Comparison of ENCODE assay signal across 10 cellular contexts in the genomic region with DNA sequence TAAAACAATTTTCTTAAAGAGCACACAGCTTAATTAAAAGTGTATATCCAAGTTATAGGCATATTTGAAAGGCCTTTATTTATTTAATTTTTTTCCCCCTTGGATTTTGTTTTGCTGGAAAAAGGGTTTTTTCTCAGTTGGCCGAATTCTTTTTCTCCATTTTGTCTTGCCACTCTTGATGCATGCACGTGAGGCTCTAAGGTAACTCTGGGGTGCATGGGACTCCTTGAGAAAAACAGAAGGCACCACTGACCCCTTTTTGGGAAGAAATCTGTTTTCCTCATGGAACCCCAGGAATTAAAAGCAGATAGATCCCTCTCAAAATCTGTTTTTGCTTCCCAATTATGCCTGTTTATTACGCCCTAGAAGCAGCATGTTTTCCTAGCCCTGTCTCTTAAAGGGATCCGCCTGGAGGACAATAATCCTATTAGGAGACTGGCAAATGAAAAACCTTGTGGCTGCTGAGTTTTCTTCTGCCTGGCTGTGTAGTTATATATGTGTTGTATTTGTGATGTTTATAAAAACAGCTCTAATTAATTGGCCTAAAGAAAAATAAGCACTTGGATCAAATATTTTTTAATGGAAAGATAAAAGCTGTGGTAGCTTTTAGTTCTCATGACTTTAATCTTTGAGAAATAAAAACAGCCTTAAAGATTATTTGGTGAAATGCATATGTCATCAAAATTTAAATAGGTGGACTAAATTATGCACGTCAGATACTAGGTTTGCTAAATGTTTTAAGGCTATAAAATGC.
A peak's percentile ranks its signal among the peaks of the same experiment; 100 is the strongest.
DNase-seq lines count a peak whose midpoint lies in the region; ATAC-seq and TF ChIP-seq lines count a peak whose summit lies in the region.
"Had no signal": no experiment of that assay in that cellular context is flagged by ENCODE, and none has a peak within 500 bp of the region (broad histone marks: within the 10 kb centered on the region; RNA-seq: fewer than 3 reads in every experiment).

No MANE protein-coding gene starts in this region.

- intact Hi-C loops in PC-3 (cut with micrococcal nuclease) = no loop called here

- H3K4me1 ChIP-seq in HAP-1 (peaks cover 10% of the 10 kb centered on the region), iPS-18a (ENCODE audit: control insufficient read depth, low read depth, low read length) (peaks cover 9% of the 10 kb centered on the region), PC-3 (ENCODE audit: insufficient read depth, low read length) (no peaks in the 10 kb centered on the region)
- H3K4me1 ChIP-seq: esophagus muscularis mucosa had no signal

- peaks cover 36% of the 10 kb centered on the region for H3K36me3 ChIP-seq in HAP-1 (replicated peaks)
- H3K36me3 ChIP-seq in iPS-18a (ENCODE audit: control insufficient read depth, low read depth, low read length) = peaks cover 37% of the 10 kb centered on the region
- no peaks in the 10 kb centered on the region for H3K36me3 ChIP-seq in PC-3 (ENCODE audit: low read depth, low read length)
- H3K36me3 ChIP-seq: esophagus muscularis mucosa had no signal

- BruUV-seq in PC-3 (replicated peaks; lab: Mats Ljungman, UMichigan) = no TSS peak

- H3K79me2 ChIP-seq in PC-3 (ENCODE audit: low read length) = no peaks in the 10 kb centered on the region

- no peaks in the 10 kb centered on the region for H3K27me3 ChIP-seq in HAP-1 (ENCODE audit: low read depth)
- no peaks in the 10 kb centered on the region for H3K27me3 ChIP-seq in iPS-18a (ENCODE audit: control insufficient read depth, insufficient read depth, low read length)
- H3K27me3 ChIP-seq in PC-3 (ENCODE audit: low read length) = no peaks in the 10 kb centered on the region
- H3K27me3 ChIP-seq: esophagus muscularis mucosa had no signal

- H3F3A ChIP-seq in PC-3 (ENCODE audit: low read length, unreplicated experiment) = no peaks in the 10 kb centered on the region

- no peak for ATAC-seq in PC-3

- H3K9me3 ChIP-seq in HAP-1 = no peaks in the 10 kb centered on the region
- peaks cover 16% of the 10 kb centered on the region for H3K9me3 ChIP-seq in iPS-18a (ENCODE audit: control insufficient read depth, low read depth, low read length)
- H3K9me3 ChIP-seq in PC-3 (ENCODE audit: low read length) = peaks cover 6% of the 10 kb centered on the region; the same call in 1 of the 2 replicates

- TF ChIP-seq CTCF in PC-3 (conservative IDR thresholded peaks at IDR 0.05; ENCODE audit: low read depth, low read length) = no peak

- H3K27ac ChIP-seq in iPS-18a (ENCODE audit: low read length) (peak overlapping the region; percentile 58), PC-3 (ENCODE audit: low read length) (no peak overlapping the region)
- H3K27ac ChIP-seq: esophagus muscularis mucosa, VCaP had no signal

- no peak overlapping the region for H2AFZ ChIP-seq in PC-3 (ENCODE audit: low read length)

- POLR2A ChIA-PET in PC-3 (lab: Charles Lee; ENCODE audit: unreplicated experiment) = no interaction called here

- CTCF ChIA-PET in PC-3 (lab: Charles Lee) = no interaction called here

- H3K9me2 ChIP-seq in PC-3 (replicated peaks; ENCODE audit: low read length) = no peaks in the 10 kb centered on the region

- H3K4me3 ChIP-seq in HAP-1 (peak overlapping the region; percentile 52), iPS-18a (ENCODE audit: low read length) (peak overlapping the region; percentile 87), PC-3 (ENCODE audit: low read length) (no peak overlapping the region)
- H3K4me3 ChIP-seq: esophagus muscularis mucosa had no signal

- DNase-seq in D341Med (ENCODE audit: low spot score) = peak; percentile 53
- DNase-seq in HAP-1 (ENCODE audit: low spot score in 2 of 2) = peak; percentile 32 to 55
- DNase-seq in SK-N-DZ (ENCODE audit: low spot score) = peak; percentile 22
- DNase-seq in PC-3 = no peak
- DNase-seq in activated effector memory CD4-positive, alpha-beta T cell treated with anti-CD3 and anti-CD28 coated beads, Interleukin-2, amount 50 U/mL, for 16 hours = no peak
- DNase-seq in stimulated activated CD4-positive, alpha-beta T cell treated with anti-CD3 and anti-CD28 coated beads, Interleukin-4, amount 100 ng/mL, for 1 hour = no peak
- no peak for DNase-seq in DMS 273 (lab: John Stamatoyannopoulos, UW; ENCODE audit: unreplicated experiment)

- H3K9ac ChIP-seq in iPS-18a (ENCODE audit: low read length) = peak overlapping the region; percentile 99
- H3K9ac ChIP-seq in PC-3 (ENCODE audit: low read length) = no peak overlapping the region

- in situ Hi-C loops in HAP-1 (cut with MboI; ENCODE audit: low sequenced_read_pairs) = no loop called here

- no peaks in the 10 kb centered on the region for H4K20me1 ChIP-seq in PC-3 (ENCODE audit: low read length)

- H3K4me2 ChIP-seq in PC-3 (ENCODE audit: low read length) = no peak overlapping the region

Comparison
In these comparisons a context has a peak if more than half of its experiments do, and no peak if none do; other contexts are left out.
1. DNase-seq: peak in D341Med (single experiment), HAP-1 (2 of 2) and SK-N-DZ (single experiment); none in PC-3 (single experiment), activated effector memory CD4-positive, alpha-beta T cell treated with anti-CD3 and anti-CD28 coated beads, Interleukin-2, amount 50 U/mL, for 16 hours (single experiment), stimulated activated CD4-positive, alpha-beta T cell treated with anti-CD3 and anti-CD28 coated beads, Interleukin-4, amount 100 ng/mL, for 1 hour (single experiment) and DMS 273 (single experiment).